10 cellular contexts compared by ENCODE assay signal in the genomic region with DNA sequence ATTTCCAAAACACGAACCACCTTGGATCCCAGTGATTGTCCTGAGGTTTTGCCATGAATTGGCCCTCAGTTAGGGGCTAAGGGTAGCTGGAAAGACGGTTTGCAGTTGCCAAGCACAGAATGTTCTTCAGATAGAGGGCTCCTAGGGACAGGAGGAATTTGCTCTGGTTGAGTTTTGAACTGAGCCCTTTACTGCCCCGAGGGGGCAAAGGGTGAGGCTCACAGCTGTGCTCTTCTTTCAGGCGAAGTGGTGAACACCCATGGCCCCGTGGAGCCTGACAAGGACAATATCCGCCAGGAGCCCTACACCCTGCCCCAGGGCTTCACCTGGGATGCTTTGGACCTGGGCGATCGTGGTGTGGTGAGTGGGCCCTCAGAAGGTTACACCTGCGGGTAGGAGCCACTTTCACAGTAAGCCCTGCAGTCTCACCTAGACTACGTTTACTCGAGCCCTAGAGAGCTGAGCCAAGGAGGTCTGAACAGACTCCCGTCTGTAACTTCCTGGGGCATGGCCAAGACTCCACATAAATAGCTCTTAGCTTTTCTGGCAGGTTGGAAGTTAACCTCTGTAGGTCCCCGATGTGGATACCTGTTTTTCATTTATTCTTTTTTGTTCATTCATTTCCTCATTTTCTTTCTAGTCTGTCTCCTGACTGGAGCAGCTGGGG. TPM values are rescaled to one million over a fixed set of nuclear protein-coding genes. Genes with fewer than 3 reads are reported as not detected.
DNase-seq lines count a peak whose midpoint lies in the region; ATAC-seq and TF ChIP-seq lines count a peak whose summit lies in the region.
"Had no signal": no experiment of that assay in that cellular context is flagged by ENCODE, and none has a peak within 500 bp of the region (broad histone marks: within the 10 kb centered on the region; RNA-seq: fewer than 3 reads in every experiment).

No MANE protein-coding gene starts in this region.

- no peak for DNase-seq in SJCRH30
- DNase-seq in epithelial cell of prostate (ENCODE audit: low read depth, low spot score) = no peak
- DNase-seq in tibial nerve (ENCODE audit: low spot score in 2 of 2) = peak; percentile 58 to 65
- DNase-seq in GM03348 (ENCODE audit: low spot score) = no peak
- DNase-seq in NAMALWA (ENCODE audit: low spot score) = no peak
- DNase-seq: NCI-H69, WERI-Rb-1 had no signal

- H3K27ac ChIP-seq in SJCRH30 = peak overlapping the region; percentile 8; the same call in 1 of the 2 replicates
- H3K27ac ChIP-seq in epithelial cell of prostate = peak overlapping the region; percentile 77
- peak overlapping the region; percentile 85 for H3K27ac ChIP-seq in muscle layer of colon (ENCODE audit: low read depth, low read length)
- peak overlapping the region; percentile 66 to 95 (median 86) for H3K27ac ChIP-seq in tibial nerve
- H3K27ac ChIP-seq: KMS-11, WERI-Rb-1 had no signal

- TF ChIP-seq CTCF in tibial nerve (IDR thresholded peaks at IDR 0.05) = no peak

- H3K27me3 ChIP-seq in SJCRH30 (no peaks in the 10 kb centered on the region), muscle layer of colon (ENCODE audit: control insufficient read depth in 1 of 2, insufficient read depth in 2 of 2, low read length in 2 of 2) (no peaks in the 10 kb centered on the region), tibial nerve (no peaks in the 10 kb centered on the region)

- H3K9me3 ChIP-seq in SJCRH30 (replicated peaks) (no peaks in the 10 kb centered on the region), muscle layer of colon (ENCODE audit: low read length) (no peaks in the 10 kb centered on the region), tibial nerve (no peaks in the 10 kb centered on the region)

- TF ChIP-seq POLR2A in tibial nerve (IDR thresholded peaks at IDR 0.05) = no peak

- peaks cover 87% of the 10 kb centered on the region for H3K36me3 ChIP-seq in SJCRH30
- H3K36me3 ChIP-seq in muscle layer of colon (ENCODE audit: insufficient read depth, low read length) = peaks cover 65% of the 10 kb centered on the region
- peaks cover 2 to 87% (median 31%) of the 10 kb centered on the region in 3 donors for H3K36me3 ChIP-seq in tibial nerve

- H3K4me3 ChIP-seq in SJCRH30 (no peak overlapping the region), muscle layer of colon (ENCODE audit: low read depth in 1 of 2, low read length in 2 of 2) (peak overlapping the region in 1 of 2 donors; percentile 13), tibial nerve (no peak overlapping the region)

- H3K4me1 ChIP-seq in SJCRH30 = peaks cover 9% of the 10 kb centered on the region; the same call in 1 of the 2 replicates
- peaks cover 37% of the 10 kb centered on the region for H3K4me1 ChIP-seq in muscle layer of colon (ENCODE audit: insufficient read depth, low read length)
- H3K4me1 ChIP-seq in tibial nerve = peaks cover 0 to 78% (median 39%) of the 10 kb centered on the region in 4 donors

- TF ChIP-seq EP300 in tibial nerve (IDR thresholded peaks at IDR 0.05) = peak in 1 of 2 donors; percentile 92

- ATAC-seq in GM18870 (IDR thresholded peaks at IDR 0.05; ENCODE audit: unreplicated experiment) = no peak

- 33 to 40% methylated on average over 13 of the region's 13 CpGs for WGBS in tibial nerve, 2 donors

- H3K9ac ChIP-seq in muscle layer of colon (ENCODE audit: low read length) = peak overlapping the region; percentile 31
- H3K9ac ChIP-seq: KMS-11 had no signal

RNA-seq across cellular contexts. Expression of gene NMT1, which starts 32.5 kb away (rescaled TPM):
- 69.9 and 72.0 TPM in 2 replicates for total RNA-seq in SJCRH30 (2014; rRNA removed; shearing (Covaris generic))
- 10 to 100 TPM; 63.2 to 97.9 (median 80.1) TPM for total RNA-seq in tibial nerve

RNA-seq across cellular contexts. Expression of gene PLCD3, which starts 38.7 kb away (rescaled TPM):
- 5.8 and 8.2 TPM in 2 replicates for total RNA-seq in SJCRH30 (2014; rRNA removed; shearing (Covaris generic))
- 100 to 1,000 TPM in 1 of 4 donors, 10 to 100 TPM in 3; 45.7 to 103 (median 69.3) TPM for total RNA-seq in tibial nerve

RNA-seq across cellular contexts. Expression of gene ACBD4, which starts 41.9 kb away (rescaled TPM):
- 0.33 and 0.61 TPM in 2 replicates for total RNA-seq in SJCRH30 (2014; rRNA removed; shearing (Covaris generic))
- total RNA-seq in tibial nerve = 10 to 100 TPM; 25.9 to 41.9 (median 28.2) TPM

RNA-seq across cellular contexts. Expression of gene DCAKD, which starts 42.1 kb away (rescaled TPM):
- total RNA-seq in SJCRH30 (2014; rRNA removed; shearing (Covaris generic)) = 43.3 and 45.1 TPM in 2 replicates
- 10 to 100 TPM; 47.7 to 53.2 (median 49.5) TPM for total RNA-seq in tibial nerve

RNA-seq across cellular contexts. Expression of gene HEXIM1, which starts 54.7 kb away (rescaled TPM):
- 9.7 and 10.5 TPM in 2 replicates for total RNA-seq in SJCRH30 (2014; rRNA removed; shearing (Covaris generic))
- 10 to 100 TPM; 22.2 to 35.2 (median 29.7) TPM for total RNA-seq in tibial nerve

Comparison
In these comparisons a context has a peak if more than half of its experiments do, and no peak if none do; other contexts are left out.
1. DNase-seq: peak in tibial nerve (2 of 2); none in SJCRH30 (0 of 2), epithelial cell of prostate (single experiment), GM03348 (single experiment) and NAMALWA (single experiment).
2. H3K27ac ChIP-seq: peak in every context shown above with its lines; median percentile 86 in tibial nerve; 85 in muscle layer of colon; 77 in epithelial cell of prostate; 8 in SJCRH30.
3. RNA of gene ACBD4, which starts 41.9 kb away (total RNA-seq): 25.9 to 41.9 TPM in tibial nerve; 0.33 to 0.61 TPM in SJCRH30; every median in the first group is over 10 times any median in the second.